ENCODE assay signal across 12 cellular contexts in the genomic region with DNA sequence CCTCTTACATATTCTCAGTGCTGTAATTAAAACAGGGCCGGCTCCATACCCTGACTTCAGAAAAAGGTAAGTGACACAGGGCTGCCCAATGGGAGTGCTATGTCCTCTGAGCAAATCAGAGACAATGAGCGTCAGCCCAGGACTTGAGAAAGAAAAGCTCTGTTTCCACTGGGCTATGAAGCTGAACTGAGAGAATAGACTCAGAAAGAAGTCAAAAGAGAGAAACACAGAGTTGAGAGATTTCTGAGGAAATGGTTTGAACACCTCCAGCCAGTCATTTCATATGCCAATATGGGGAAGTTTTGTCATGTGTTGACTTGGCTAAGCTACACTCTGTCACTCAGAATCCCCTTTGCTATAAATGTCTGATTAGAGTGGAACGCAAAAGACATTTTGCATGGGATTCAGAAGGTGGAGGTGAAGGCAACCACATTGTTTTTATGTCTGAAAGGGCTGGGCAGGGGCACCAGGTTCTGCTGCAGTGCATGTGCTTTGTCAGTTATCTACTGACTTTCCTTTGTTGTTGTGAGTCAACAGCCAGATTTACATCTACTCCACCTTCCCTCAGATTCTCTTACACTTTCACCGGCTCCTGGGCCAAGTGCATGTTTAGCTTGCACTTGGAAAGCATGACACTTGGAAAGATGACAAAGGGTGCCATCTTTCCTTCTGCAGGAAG.
DNase-seq lines count a peak whose midpoint lies in the region; ATAC-seq and TF ChIP-seq lines count a peak whose summit lies in the region.
"Had no signal": no experiment of that assay in that cellular context is flagged by ENCODE, and none has a peak within 500 bp of the region (broad histone marks: within the 10 kb centered on the region; RNA-seq: fewer than 3 reads in every experiment).

No MANE protein-coding gene starts in this region.

- TF ChIP-seq CTCF in natural killer cell (IDR thresholded peaks at IDR 0.05) (no peak), RWPE1 (conservative IDR thresholded peaks at IDR 0.05; ENCODE audit: low read depth) (no peak), body of pancreas (IDR thresholded peaks at IDR 0.05) (no peak)

- intact Hi-C loops in natural killer cell (cut with micrococcal nuclease) (no loop called here), head of caudate nucleus (cut with DNase I) (no loop called here), body of pancreas (cut with DNase I) (no loop called here)
- intact Hi-C loops in activated naive CD4-positive, alpha-beta T cell treated with anti-CD3 and anti-CD28 coated beads for 36 hours (cut with micrococcal nuclease): no loop called here

- H3K9me3 ChIP-seq in body of pancreas: no peaks in the 10 kb centered on the region
- H3K9me3 ChIP-seq: tibial nerve had no signal

- H3K4me1 ChIP-seq in body of pancreas: no peaks in the 10 kb centered on the region
- H3K4me1 ChIP-seq: tibial nerve had no signal

- WGBS in body of pancreas, 2 donors: 79 to 82% methylated on average over 4 of the region's 4 CpGs

- H3K27me3 ChIP-seq in body of pancreas: no peaks in the 10 kb centered on the region
- H3K27me3 ChIP-seq: tibial nerve had no signal

- no peak for TF ChIP-seq POLR2A in body of pancreas (IDR thresholded peaks at IDR 0.05)

- H3K36me3 Mint-ChIP-seq in natural killer cell treated with Interleukin-12 subunit alpha and Interleukin-12 subunit beta and Interleukin-15 and Interleukin-18, amount 100 ng/mL, for 72 hours: peaks cover 23% of the 10 kb centered on the region
- H3K36me3 Mint-ChIP-seq in natural killer cell: no peaks in the 10 kb centered on the region
- H3K36me3 Mint-ChIP-seq in activated naive CD4-positive, alpha-beta T cell treated with anti-CD3 and anti-CD28 coated beads for 36 hours (ENCODE audit: low read depth): no peaks in the 10 kb centered on the region

- DNase-seq in natural killer cell treated with Interleukin-12 subunit alpha and Interleukin-12 subunit beta and Interleukin-15 and Interleukin-18, amount 100 ng/mL, for 72 hours (ENCODE audit: low spot score): no peak
- DNase-seq in natural killer cell: no peak
- DNase-seq in activated naive CD4-positive, alpha-beta T cell treated with anti-CD3 and anti-CD28 coated beads for 36 hours: peak; percentile 47
- peak; percentile 14 to 23 for DNase-seq in stimulated activated naive CD8-positive, alpha-beta T cell treated with anti-CD3 and anti-CD28 coated beads, Interleukin-15, amount 100 ng/mL, for 72 hours
- no peak for DNase-seq in RWPE1 (ENCODE audit: low spot score)
- DNase-seq in head of caudate nucleus: no peak
- no peak for DNase-seq in body of pancreas
- DNase-seq: left cardiac atrium, NCI-H524, nucleus accumbens had no signal

- CTCF ChIA-PET in activated naive CD4-positive, alpha-beta T cell treated with anti-CD3 and anti-CD28 coated beads for 36 hours (lab: Charles Lee): interaction anchor here (0.5 to 3.2 kb wide), 10 partner anchors 20 to 489 kb away, joined by 3 to 41 read pairs (median 3); a partner anchor contains a TSS
- CTCF ChIA-PET in RWPE1 (lab: Yijun Ruan, JAX): interaction anchor here (1.0 kb wide), 1 partner anchor 423 kb away, joined by 3 read pairs; no protein-coding TSS in a partner anchor

- H3K27ac Mint-ChIP-seq in natural killer cell treated with Interleukin-12 subunit alpha and Interleukin-12 subunit beta and Interleukin-15 and Interleukin-18, amount 100 ng/mL, for 72 hours: peak overlapping the region; percentile 97 to 98
- H3K27ac Mint-ChIP-seq in natural killer cell: no peak overlapping the region
- peak overlapping the region; percentile 73 for H3K27ac Mint-ChIP-seq in activated naive CD4-positive, alpha-beta T cell treated with anti-CD3 and anti-CD28 coated beads for 36 hours
- H3K27ac Mint-ChIP-seq in stimulated activated naive CD8-positive, alpha-beta T cell treated with anti-CD3 and anti-CD28 coated beads, Interleukin-15, amount 100 ng/mL, for 72 hours: peak overlapping the region; percentile 56 to 85

- H3K36me3 ChIP-seq in body of pancreas (replicated peaks in 1 of 2; ENCODE audit: insufficient read depth in 1 of 2, low read depth in 2 of 2): no peaks in the 10 kb centered on the region
- H3K36me3 ChIP-seq: tibial nerve had no signal

- POLR2A ChIA-PET in RWPE1 (lab: Yijun Ruan, JAX; ENCODE audit: low non-redundant PET): no interaction called here

- no peak overlapping the region for H3K27ac ChIP-seq in RWPE1
- H3K27ac ChIP-seq in body of pancreas: no peak overlapping the region
- H3K27ac ChIP-seq: tibial nerve had no signal

- H3K4me3 Mint-ChIP-seq in natural killer cell treated with Interleukin-12 subunit alpha and Interleukin-12 subunit beta and Interleukin-15 and Interleukin-18, amount 100 ng/mL, for 72 hours: peak overlapping the region; percentile 84
- no peak overlapping the region for H3K4me3 Mint-ChIP-seq in natural killer cell
- H3K4me3 Mint-ChIP-seq in activated naive CD4-positive, alpha-beta T cell treated with anti-CD3 and anti-CD28 coated beads for 36 hours: no peak overlapping the region
- peak overlapping the region; percentile 19 to 29 for H3K4me3 Mint-ChIP-seq in stimulated activated naive CD8-positive, alpha-beta T cell treated with anti-CD3 and anti-CD28 coated beads, Interleukin-15, amount 100 ng/mL, for 72 hours

- peaks cover 14% of the 10 kb centered on the region for H3K9me3 Mint-ChIP-seq in natural killer cell treated with Interleukin-12 subunit alpha and Interleukin-12 subunit beta and Interleukin-15 and Interleukin-18, amount 100 ng/mL, for 72 hours
- peaks cover 0 to 6% of the 10 kb centered on the region in 2 donors for H3K9me3 Mint-ChIP-seq in natural killer cell
- peaks cover 4% of the 10 kb centered on the region for H3K9me3 Mint-ChIP-seq in activated naive CD4-positive, alpha-beta T cell treated with anti-CD3 and anti-CD28 coated beads for 36 hours
- H3K9me3 Mint-ChIP-seq in stimulated activated naive CD8-positive, alpha-beta T cell treated with anti-CD3 and anti-CD28 coated beads, Interleukin-15, amount 100 ng/mL, for 72 hours: peaks cover 11 to 30% of the 10 kb centered on the region in 2 donors

- ATAC-seq in natural killer cell treated with Interleukin-12 subunit alpha and Interleukin-12 subunit beta and Interleukin-15 and Interleukin-18, amount 100 ng/mL, for 72 hours: peak; percentile 78 to 80
- ATAC-seq in natural killer cell (no peak), HG03159 (IDR thresholded peaks at IDR 0.05; ENCODE audit: unreplicated experiment) (peak; percentile 46), body of pancreas (no peak)
- ATAC-seq in stimulated activated naive CD8-positive, alpha-beta T cell treated with anti-CD3 and anti-CD28 coated beads, Interleukin-15, amount 100 ng/mL, for 72 hours: peak; percentile 65
- ATAC-seq: left cardiac atrium had no signal

- H3K4me1 Mint-ChIP-seq in natural killer cell treated with Interleukin-12 subunit alpha and Interleukin-12 subunit beta and Interleukin-15 and Interleukin-18, amount 100 ng/mL, for 72 hours (ENCODE audit: low read depth in 2 of 2): peaks cover 59 to 60% of the 10 kb centered on the region in 2 donors
- peaks cover 28 to 36% of the 10 kb centered on the region in 2 donors for H3K4me1 Mint-ChIP-seq in natural killer cell
- peaks cover 46% of the 10 kb centered on the region for H3K4me1 Mint-ChIP-seq in activated naive CD4-positive, alpha-beta T cell treated with anti-CD3 and anti-CD28 coated beads for 36 hours (ENCODE audit: low read depth)
- H3K4me1 Mint-ChIP-seq in stimulated activated naive CD8-positive, alpha-beta T cell treated with anti-CD3 and anti-CD28 coated beads, Interleukin-15, amount 100 ng/mL, for 72 hours: peaks cover 68% of the 10 kb centered on the region

- no peaks in the 10 kb centered on the region for H3K27me3 Mint-ChIP-seq in natural killer cell treated with Interleukin-12 subunit alpha and Interleukin-12 subunit beta and Interleukin-15 and Interleukin-18, amount 100 ng/mL, for 72 hours
- peaks cover 0 to 3% of the 10 kb centered on the region in 2 donors for H3K27me3 Mint-ChIP-seq in natural killer cell (ENCODE audit: low read depth in 2 of 2)
- H3K27me3 Mint-ChIP-seq in activated naive CD4-positive, alpha-beta T cell treated with anti-CD3 and anti-CD28 coated beads for 36 hours (ENCODE audit: low read depth): peaks cover 3% of the 10 kb centered on the region
- no peaks in the 10 kb centered on the region for H3K27me3 Mint-ChIP-seq in stimulated activated naive CD8-positive, alpha-beta T cell treated with anti-CD3 and anti-CD28 coated beads, Interleukin-15, amount 100 ng/mL, for 72 hours

- H3K4me3 ChIP-seq in body of pancreas: no peak overlapping the region
- H3K4me3 ChIP-seq: tibial nerve had no signal

Comparison
In these comparisons a context has a peak if more than half of its experiments do, and no peak if none do; other contexts are left out.
1. ATAC-seq: peak in natural killer cell treated with Interleukin-12 subunit alpha and Interleukin-12 subunit beta and Interleukin-15 and Interleukin-18, amount 100 ng/mL, for 72 hours (2 of 2), HG03159 (single experiment) and stimulated activated naive CD8-positive, alpha-beta T cell treated with anti-CD3 and anti-CD28 coated beads, Interleukin-15, amount 100 ng/mL, for 72 hours (single experiment); none in natural killer cell (0 of 3) and body of pancreas (single experiment).
2. H3K27ac Mint-ChIP-seq: peak in natural killer cell treated with Interleukin-12 subunit alpha and Interleukin-12 subunit beta and Interleukin-15 and Interleukin-18, amount 100 ng/mL, for 72 hours (2 of 2), activated naive CD4-positive, alpha-beta T cell treated with anti-CD3 and anti-CD28 coated beads for 36 hours (single experiment) and stimulated activated naive CD8-positive, alpha-beta T cell treated with anti-CD3 and anti-CD28 coated beads, Interleukin-15, amount 100 ng/mL, for 72 hours (2 of 2); none in natural killer cell (0 of 2).
3. H3K4me3 Mint-ChIP-seq: peak in natural killer cell treated with Interleukin-12 subunit alpha and Interleukin-12 subunit beta and Interleukin-15 and Interleukin-18, amount 100 ng/mL, for 72 hours (single experiment) and stimulated activated naive CD8-positive, alpha-beta T cell treated with anti-CD3 and anti-CD28 coated beads, Interleukin-15, amount 100 ng/mL, for 72 hours (2 of 2); none in natural killer cell (single experiment) and activated naive CD4-positive, alpha-beta T cell treated with anti-CD3 and anti-CD28 coated beads for 36 hours (single experiment).
4. DNase-seq: peak in activated naive CD4-positive, alpha-beta T cell treated with anti-CD3 and anti-CD28 coated beads for 36 hours (single experiment) and stimulated activated naive CD8-positive, alpha-beta T cell treated with anti-CD3 and anti-CD28 coated beads, Interleukin-15, amount 100 ng/mL, for 72 hours (2 of 2); none in natural killer cell treated with Interleukin-12 subunit alpha and Interleukin-12 subunit beta and Interleukin-15 and Interleukin-18, amount 100 ng/mL, for 72 hours (single experiment), natural killer cell (single experiment), RWPE1 (single experiment), head of caudate nucleus (0 of 42) and body of pancreas (0 of 4).